ENCODE assay signal across 1 cellular context in genomic region chr2:237327191-237327590, GRCh38.
TF ChIP-seq lines count a peak whose summit lies in the region.

No MANE protein-coding gene starts in this region.

TF ChIP-seq in HepG2, 621 proteins besides CTCF, POLR2A, EP300 and RAD21:
- no peak for TF ChIP-seq ZBTB4 (CRISPR knock-in tag; IDR thresholded peaks at IDR 0.05; ENCODE audit: borderline replicate concordance)
- TF ChIP-seq KLF15 (CRISPR knock-in tag; IDR thresholded peaks at IDR 0.05; ENCODE audit: borderline replicate concordance): no peak
- no peak for TF ChIP-seq NPAS2 (CRISPR knock-in tag; IDR thresholded peaks at IDR 0.05; ENCODE audit: borderline replicate concordance)
- no peak for TF ChIP-seq ZNF83 (CRISPR knock-in tag; IDR thresholded peaks at IDR 0.05; ENCODE audit: borderline replicate concordance)
